ENCODE assay signal across 1 cellular context in genomic region chr14:75132374-75133086, GRCh38.
TF ChIP-seq lines count a peak whose summit lies in the region.

No MANE protein-coding gene starts in this region.

TF ChIP-seq in HepG2, 621 proteins besides CTCF, POLR2A, EP300 and RAD21 (continued from another document):
- TF ChIP-seq, protein P1, sequence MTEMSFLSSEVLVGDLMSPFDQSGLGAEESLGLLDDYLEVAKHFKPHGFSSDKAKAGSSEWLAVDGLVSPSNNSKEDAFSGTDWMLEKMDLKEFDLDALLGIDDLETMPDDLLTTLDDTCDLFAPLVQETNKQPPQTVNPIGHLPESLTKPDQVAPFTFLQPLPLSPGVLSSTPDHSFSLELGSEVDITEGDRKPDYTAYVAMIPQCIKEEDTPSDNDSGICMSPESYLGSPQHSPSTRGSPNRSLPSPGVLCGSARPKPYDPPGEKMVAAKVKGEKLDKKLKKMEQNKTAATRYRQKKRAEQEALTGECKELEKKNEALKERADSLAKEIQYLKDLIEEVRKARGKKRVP (CRISPR knock-in tag; IDR thresholded peaks at IDR 0.05), result no peak
- TF ChIP-seq, protein P2, sequence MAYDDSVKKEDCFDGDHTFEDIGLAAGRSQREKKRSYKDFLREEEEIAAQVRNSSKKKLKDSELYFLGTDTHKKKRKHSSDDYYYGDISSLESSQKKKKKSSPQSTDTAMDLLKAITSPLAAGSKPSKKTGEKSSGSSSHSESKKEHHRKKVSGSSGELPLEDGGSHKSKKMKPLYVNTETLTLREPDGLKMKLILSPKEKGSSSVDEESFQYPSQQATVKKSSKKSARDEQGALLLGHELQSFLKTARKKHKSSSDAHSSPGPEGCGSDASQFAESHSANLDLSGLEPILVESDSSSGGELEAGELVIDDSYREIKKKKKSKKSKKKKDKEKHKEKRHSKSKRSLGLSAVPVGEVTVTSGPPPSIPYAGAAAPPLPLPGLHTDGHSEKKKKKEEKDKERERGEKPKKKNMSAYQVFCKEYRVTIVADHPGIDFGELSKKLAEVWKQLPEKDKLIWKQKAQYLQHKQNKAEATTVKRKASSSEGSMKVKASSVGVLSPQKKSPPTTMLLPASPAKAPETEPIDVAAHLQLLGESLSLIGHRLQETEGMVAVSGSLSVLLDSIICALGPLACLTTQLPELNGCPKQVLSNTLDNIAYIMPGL (CRISPR knock-in tag; IDR thresholded peaks at IDR 0.05; ENCODE audit: borderline replicate concordance in 1 of 2, low read depth in 1 of 2), result peak in 1 of 2 experiments; percentile 23; a peak in 1 of 4 replicates
- TF ChIP-seq, protein P3, sequence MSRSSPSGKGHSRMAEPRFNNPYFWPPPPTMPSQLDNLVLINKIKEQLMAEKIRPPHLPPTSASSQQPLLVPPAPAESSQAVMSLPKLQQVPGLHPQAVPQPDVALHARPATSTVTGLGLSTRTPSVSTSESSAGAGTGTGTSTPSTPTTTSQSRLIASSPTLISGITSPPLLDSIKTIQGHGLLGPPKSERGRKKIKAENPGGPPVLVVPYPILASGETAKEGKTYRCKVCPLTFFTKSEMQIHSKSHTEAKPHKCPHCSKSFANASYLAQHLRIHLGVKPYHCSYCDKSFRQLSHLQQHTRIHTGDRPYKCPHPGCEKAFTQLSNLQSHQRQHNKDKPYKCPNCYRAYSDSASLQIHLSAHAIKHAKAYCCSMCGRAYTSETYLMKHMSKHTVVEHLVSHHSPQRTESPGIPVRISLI (CRISPR knock-in tag; IDR thresholded peaks at IDR 0.05; ENCODE audit: borderline replicate concordance), result peak; percentile 31; the same call in 1 of the 2 replicates
- TF ChIP-seq, protein P4, sequence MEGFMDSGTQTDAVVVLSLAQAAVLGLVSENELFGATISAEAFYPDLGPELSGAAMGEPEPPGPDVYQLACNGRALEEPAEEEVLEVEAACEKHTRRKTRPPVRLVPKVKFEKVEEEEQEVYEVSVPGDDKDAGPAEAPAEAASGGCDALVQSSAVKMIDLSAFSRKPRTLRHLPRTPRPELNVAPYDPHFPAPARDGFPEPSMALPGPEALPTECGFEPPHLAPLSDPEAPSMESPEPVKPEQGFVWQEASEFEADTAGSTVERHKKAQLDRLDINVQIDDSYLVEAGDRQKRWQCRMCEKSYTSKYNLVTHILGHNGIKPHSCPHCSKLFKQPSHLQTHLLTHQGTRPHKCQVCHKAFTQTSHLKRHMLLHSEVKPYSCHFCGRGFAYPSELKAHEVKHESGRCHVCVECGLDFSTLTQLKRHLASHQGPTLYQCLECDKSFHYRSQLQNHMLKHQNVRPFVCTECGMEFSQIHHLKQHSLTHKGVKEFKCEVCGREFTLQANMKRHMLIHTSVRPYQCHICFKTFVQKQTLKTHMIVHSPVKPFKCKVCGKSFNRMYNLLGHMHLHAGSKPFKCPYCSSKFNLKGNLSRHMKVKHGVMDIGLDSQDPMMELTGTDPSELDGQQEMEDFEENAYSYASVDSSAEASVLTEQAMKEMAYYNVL (CRISPR knock-in tag; IDR thresholded peaks at IDR 0.05; ENCODE audit: borderline replicate concordance), result no peak
- TF ChIP-seq, protein P5, sequence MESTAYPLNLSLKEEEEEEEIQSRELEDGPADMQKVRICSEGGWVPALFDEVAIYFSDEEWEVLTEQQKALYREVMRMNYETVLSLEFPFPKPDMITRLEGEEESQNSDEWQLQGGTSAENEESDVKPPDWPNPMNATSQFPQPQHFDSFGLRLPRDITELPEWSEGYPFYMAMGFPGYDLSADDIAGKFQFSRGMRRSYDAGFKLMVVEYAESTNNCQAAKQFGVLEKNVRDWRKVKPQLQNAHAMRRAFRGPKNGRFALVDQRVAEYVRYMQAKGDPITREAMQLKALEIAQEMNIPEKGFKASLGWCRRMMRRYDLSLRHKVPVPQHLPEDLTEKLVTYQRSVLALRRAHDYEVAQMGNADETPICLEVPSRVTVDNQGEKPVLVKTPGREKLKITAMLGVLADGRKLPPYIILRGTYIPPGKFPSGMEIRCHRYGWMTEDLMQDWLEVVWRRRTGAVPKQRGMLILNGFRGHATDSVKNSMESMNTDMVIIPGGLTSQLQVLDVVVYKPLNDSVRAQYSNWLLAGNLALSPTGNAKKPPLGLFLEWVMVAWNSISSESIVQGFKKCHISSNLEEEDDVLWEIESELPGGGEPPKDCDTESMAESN (CRISPR knock-in tag; conservative IDR thresholded peaks at IDR 0.05), result no peak
- TF ChIP-seq, protein P6, sequence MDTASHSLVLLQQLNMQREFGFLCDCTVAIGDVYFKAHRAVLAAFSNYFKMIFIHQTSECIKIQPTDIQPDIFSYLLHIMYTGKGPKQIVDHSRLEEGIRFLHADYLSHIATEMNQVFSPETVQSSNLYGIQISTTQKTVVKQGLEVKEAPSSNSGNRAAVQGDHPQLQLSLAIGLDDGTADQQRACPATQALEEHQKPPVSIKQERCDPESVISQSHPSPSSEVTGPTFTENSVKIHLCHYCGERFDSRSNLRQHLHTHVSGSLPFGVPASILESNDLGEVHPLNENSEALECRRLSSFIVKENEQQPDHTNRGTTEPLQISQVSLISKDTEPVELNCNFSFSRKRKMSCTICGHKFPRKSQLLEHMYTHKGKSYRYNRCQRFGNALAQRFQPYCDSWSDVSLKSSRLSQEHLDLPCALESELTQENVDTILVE (CRISPR knock-in tag; IDR thresholded peaks at IDR 0.05), result no peak
- peak; percentile 94 for TF ChIP-seq STAG1 (CRISPR knock-in tag; IDR thresholded peaks at IDR 0.05)
TF ChIP-seq in HepG2: peak in this region for 7.
